ENCODE assay signal across 12 cellular contexts in genomic region chr19:45547965-45548609, GRCh38. TPM values are rescaled to one million over a fixed set of nuclear protein-coding genes. Genes with fewer than 3 reads are reported as not detected.
DNase-seq lines count a peak whose midpoint lies in the region; ATAC-seq and TF ChIP-seq lines count a peak whose summit lies in the region.
"Had no signal": no experiment of that assay in that cellular context is flagged by ENCODE, and none has a peak within 500 bp of the region (broad histone marks: within the 10 kb centered on the region; RNA-seq: fewer than 3 reads in every experiment).

No MANE protein-coding gene starts in this region.

- H3K36me3 ChIP-seq in GM23338 (ENCODE audit: insufficient read depth) (no peaks in the 10 kb centered on the region), PC-9 (ENCODE audit: low read depth) (no peaks in the 10 kb centered on the region; the same call in 1 of the 2 replicates), skeletal muscle satellite cell (ENCODE audit: insufficient read depth, low read length) (peaks cover 4% of the 10 kb centered on the region), body of pancreas (replicated peaks in 1 of 2; ENCODE audit: insufficient read depth in 1 of 2, low read depth in 2 of 2) (no peaks in the 10 kb centered on the region)
- H3K36me3 ChIP-seq: cardiac muscle cell, pancreas had no signal

- ATAC-seq in GM23338: peak; percentile 71
- no peak for ATAC-seq in body of pancreas
- no peak for ATAC-seq in GM18909 (IDR thresholded peaks at IDR 0.05; ENCODE audit: poor library complexity, unreplicated experiment)

- DNase-seq in GM23338 (ENCODE audit: low spot score) (no peak), PC-9 (peak; percentile 90 to 95), fibroblast of pulmonary artery (ENCODE audit: low read depth) (peak; percentile 49), immature natural killer cell (no peak), body of pancreas (no peak)
- DNase-seq in activated T-cell treated with anti-CD3 and anti-CD28 coated beads, Interleukin-2, amount 50 U/mL, for 1 hour: no peak
- DNase-seq: activated CD8-positive, alpha-beta memory T cell treated with anti-CD3 and anti-CD28 coated beads, Interleukin-2, amount 50 U/mL, for 48 hours; pancreas; T-helper 2 cell had no signal

- H3K27me3 Mint-ChIP-seq in GM23338 (ENCODE audit: insufficient read depth, low read depth, poor library complexity) (peaks cover 14% of the 10 kb centered on the region), immature natural killer cell (ENCODE audit: low read depth in 3 of 3) (peaks cover 0 to 2% (median 0%) of the 10 kb centered on the region in 3 donors)

- H3K36me3 Mint-ChIP-seq in GM23338 (ENCODE audit: low read depth) (peaks cover 5% of the 10 kb centered on the region), immature natural killer cell (peaks cover 0 to 7% (median 4%) of the 10 kb centered on the region in 3 donors)

- no peak overlapping the region for H3K4me3 Mint-ChIP-seq in GM23338
- no peak overlapping the region for H3K4me3 Mint-ChIP-seq in immature natural killer cell

- H3K9me3 ChIP-seq in PC-9 (ENCODE audit: insufficient read depth, low read depth) (no peaks in the 10 kb centered on the region), skeletal muscle satellite cell (replicated peaks; ENCODE audit: low read length) (no peaks in the 10 kb centered on the region), body of pancreas (no peaks in the 10 kb centered on the region)
- H3K9me3 ChIP-seq: pancreas had no signal

- BruUV-seq in PC-9 (replicated peaks; lab: Mats Ljungman, UMichigan): TSS peak; percentile 8

- H3F3A ChIP-seq in GM23338 (replicated peaks; ENCODE audit: low read depth) (no peaks in the 10 kb centered on the region), PC-9 (ENCODE audit: insufficient read depth, low read depth) (peaks cover 27% of the 10 kb centered on the region; the same call in 1 of the 2 replicates)

- CTCF ChIA-PET in PC-9 (lab: Charles Lee): interaction anchor here (0.7 kb wide), 1 partner anchor 942 kb away, joined by 6 read pairs; no protein-coding TSS in a partner anchor

- H3K27ac Mint-ChIP-seq in GM23338 (no peak overlapping the region), immature natural killer cell (no peak overlapping the region)

- H3K4me1 ChIP-seq in GM23338 (ENCODE audit: insufficient read depth) (no peaks in the 10 kb centered on the region), PC-9 (replicated peaks; ENCODE audit: insufficient read depth) (peaks cover 17% of the 10 kb centered on the region), skeletal muscle satellite cell (ENCODE audit: control insufficient read depth, insufficient read depth, low read length) (peaks cover 7% of the 10 kb centered on the region), body of pancreas (peaks cover 5% of the 10 kb centered on the region)
- H3K4me1 ChIP-seq: pancreas had no signal

- TF ChIP-seq CTCF in GM23338 (conservative IDR thresholded peaks at IDR 0.05; ENCODE audit: low read depth in 2 of 2) (no peak), PC-9 (conservative IDR thresholded peaks at IDR 0.05) (no peak), fibroblast of pulmonary artery (IDR thresholded peaks at IDR 0.05; ENCODE audit: low read length, missing control alignments) (no peak), body of pancreas (IDR thresholded peaks at IDR 0.05) (no peak)

- no peaks in the 10 kb centered on the region for H3K9me2 ChIP-seq in GM23338 (ENCODE audit: insufficient read depth)
- H3K9me2 ChIP-seq in PC-9 (ENCODE audit: insufficient read depth): no peaks in the 10 kb centered on the region

- TF ChIP-seq POLR2A in body of pancreas (IDR thresholded peaks at IDR 0.05): no peak

- H2AFZ ChIP-seq in GM23338: no peak overlapping the region
- 0 out of 2 replicates have a peak overlapping the region, but pooled peaks have one; percentile 50 for H2AFZ ChIP-seq in PC-9

- H3K79me2 ChIP-seq in GM23338 (replicated peaks; ENCODE audit: insufficient read depth) (no peaks in the 10 kb centered on the region), PC-9 (ENCODE audit: low read depth) (no peaks in the 10 kb centered on the region)

- intact Hi-C loops in PC-9 (cut with micrococcal nuclease; ENCODE audit: unreplicated experiment): loop anchor here (1.0 kb wide), 1 partner anchor 36 kb away; the partner anchor contains the start of gene OPA3
- intact Hi-C loops in body of pancreas (cut with DNase I): no loop called here

- H4K20me1 ChIP-seq in GM23338 (replicated peaks; ENCODE audit: insufficient read depth): no peaks in the 10 kb centered on the region
- no peaks in the 10 kb centered on the region for H4K20me1 ChIP-seq in PC-9 (ENCODE audit: insufficient read depth)

- H3K4me3 ChIP-seq in GM23338 (no peak overlapping the region), PC-9 (no peak overlapping the region), fibroblast of pulmonary artery (replicated peaks; ENCODE audit: low read depth, low read length) (no peak overlapping the region), skeletal muscle satellite cell (ENCODE audit: low read length) (no peak overlapping the region), body of pancreas (no peak overlapping the region)
- H3K4me3 ChIP-seq: cardiac muscle cell, pancreas had no signal

- H3K4me1 Mint-ChIP-seq in GM23338 (peaks cover 8% of the 10 kb centered on the region), immature natural killer cell (no peaks in the 10 kb centered on the region)

- H3K9ac ChIP-seq in skeletal muscle satellite cell (ENCODE audit: low read depth, low read length): no peak overlapping the region

- POLR2A ChIA-PET in PC-9 (lab: Charles Lee; ENCODE audit: unreplicated experiment): no interaction called here

- no peaks in the 10 kb centered on the region for H3K27me3 ChIP-seq in GM23338 (ENCODE audit: insufficient read depth)
- H3K27me3 ChIP-seq in PC-9 (ENCODE audit: insufficient read depth, low read depth): no peaks in the 10 kb centered on the region
- no peaks in the 10 kb centered on the region for H3K27me3 ChIP-seq in skeletal muscle satellite cell (ENCODE audit: control insufficient read depth, insufficient read depth, low read length)
- no peaks in the 10 kb centered on the region for H3K27me3 ChIP-seq in body of pancreas
- H3K27me3 ChIP-seq: cardiac muscle cell, pancreas had no signal

- H3K4me2 ChIP-seq in GM23338 (no peak overlapping the region), PC-9 (peak overlapping the region; percentile 65), skeletal muscle satellite cell (ENCODE audit: low read length) (peak overlapping the region; percentile 41)

- no peaks in the 10 kb centered on the region for H3K9me3 Mint-ChIP-seq in GM23338
- H3K9me3 Mint-ChIP-seq in immature natural killer cell: no peaks in the 10 kb centered on the region

- 90 to 91% methylated on average over 6 to 9 of the region's 9 CpGs for WGBS in body of pancreas, 2 donors

- H3K27ac ChIP-seq in GM23338 (ENCODE audit: low read depth) (no peak overlapping the region), PC-9 (peak overlapping the region; percentile 74), body of pancreas (no peak overlapping the region)
- H3K27ac ChIP-seq: cardiac muscle cell, pancreas had no signal

TF ChIP-seq in GM23338, 12 proteins besides CTCF, POLR2A, EP300 and RAD21 (continues in another document):
- TF ChIP-seq EZH2 (IDR thresholded peaks at IDR 0.05; ENCODE audit: low read depth, unreplicated experiment): no peak
- TF ChIP-seq JUNB (IDR thresholded peaks at IDR 0.05; ENCODE audit: unreplicated experiment): no peak
- TF ChIP-seq CREB1 (CRISPR knock-in tag; IDR thresholded peaks at IDR 0.05; ENCODE audit: low read depth): no peak
- TF ChIP-seq ZNF114 (CRISPR knock-in tag; IDR thresholded peaks at IDR 0.05): no peak

RNA-seq across cellular contexts. Expression of gene OPA3, which starts 36.5 kb away (rescaled TPM):
- 13.5 and 14.5 TPM in 2 replicates for total RNA-seq in GM23338 (2014; rRNA removed; shearing (Covaris generic))
- 9.1 and 11.5 TPM in 2 replicates for polyA plus RNA-seq in GM23338 (2016; fragmentation: Nextera tagmentation; extraction: Ambion mirVana)
- total RNA-seq in PC-9 (2021): 10.8 and 15.2 TPM in 2 replicates
- total RNA-seq in skeletal muscle satellite cell (2012; rRNA removed): 5.1 and 5.9 TPM in 2 replicates
- polyA plus RNA-seq in immature natural killer cell: 10 to 100 TPM in 1 of 3 donors, 1 to 10 TPM in 1, not detected in 1; 3.3 to 18.4 TPM
- 10 to 100 TPM in 1 of 2 donors, 1 to 10 TPM in 1; 4.2 to 22.7 TPM for total RNA-seq in body of pancreas

RNA-seq across cellular contexts. Expression of gene VASP, which starts 40.8 kb away (rescaled TPM):
- total RNA-seq in GM23338 (2014; rRNA removed; shearing (Covaris generic)): 146 and 147 TPM in 2 replicates
- polyA plus RNA-seq in GM23338 (2016; fragmentation: Nextera tagmentation; extraction: Ambion mirVana) (60.3 and 68.3 TPM in 2 replicates), immature natural killer cell (100 to 1,000 TPM in 1 of 3 donors, 10 to 100 TPM in 2; 91.2 to 126 (median 93.4) TPM)
- total RNA-seq in PC-9 (2021) (123 and 155 TPM in 2 replicates), body of pancreas (10 to 100 TPM; 27.0 to 29.7 TPM)
- total RNA-seq in skeletal muscle satellite cell (2012; rRNA removed): 81.9 and 97.9 TPM in 2 replicates

RNA-seq across cellular contexts. Expression of gene PPM1N, which starts 49.8 kb away (rescaled TPM):
- 9.6 and 15.2 TPM in 2 replicates for total RNA-seq in GM23338 (2014; rRNA removed; shearing (Covaris generic))
- polyA plus RNA-seq in GM23338 (2016; fragmentation: Nextera tagmentation; extraction: Ambion mirVana) (25.1 and 30.1 TPM in 2 replicates), immature natural killer cell (1 to 10 TPM; 3.9 to 5.7 (median 4.0) TPM)
- total RNA-seq in PC-9 (2021) (5.0 and 9.5 TPM in 2 replicates), body of pancreas (not detected)
- 1.3 and 1.8 TPM in 2 replicates for total RNA-seq in skeletal muscle satellite cell (2012; rRNA removed)

RNA-seq across cellular contexts. Expression of gene RTN2, which starts 51.2 kb away (rescaled TPM):
- 22.8 and 32.1 TPM in 2 replicates for total RNA-seq in GM23338 (2014; rRNA removed; shearing (Covaris generic))
- polyA plus RNA-seq in GM23338 (2016; fragmentation: Nextera tagmentation; extraction: Ambion mirVana) (7.0 and 8.6 TPM in 2 replicates), immature natural killer cell (under 1 TPM in 2 of 3 donors, not detected in 1; 0.48 to 0.80 TPM)
- total RNA-seq in PC-9 (2021) (49.6 and 50.1 TPM in 2 replicates), body of pancreas (1 to 10 TPM; 2.9 to 5.6 TPM)
- total RNA-seq in skeletal muscle satellite cell (2012; rRNA removed): 5.1 and 5.7 TPM in 2 replicates

RNA-seq across cellular contexts. Expression of gene GPR4, which starts 53.9 kb away (rescaled TPM):
- total RNA-seq in GM23338 (2014; rRNA removed; shearing (Covaris generic)): 0.14 and 0.35 TPM in 2 replicates
- polyA plus RNA-seq in GM23338 (2016; fragmentation: Nextera tagmentation; extraction: Ambion mirVana): 0.06 and 0.59 TPM in 2 replicates
- not detected in 2 replicates for total RNA-seq in PC-9 (2021)
- under 0.01 and 0.22 TPM in 2 replicates for total RNA-seq in skeletal muscle satellite cell (2012; rRNA removed)
- polyA plus RNA-seq in immature natural killer cell: not detected
- 1 to 10 TPM in 1 of 2 donors, under 1 TPM in 1; 0.99 to 1.3 TPM for total RNA-seq in body of pancreas
- total RNA-seq: cardiac muscle cell had no signal
- polyA plus RNA-seq: cardiac muscle cell had no signal

Comparison
In these comparisons a context has a peak if more than half of its experiments do, and no peak if none do; other contexts are left out.
1. DNase-seq: peak in PC-9 (2 of 2) and fibroblast of pulmonary artery (single experiment); none in GM23338 (single experiment), activated T-cell treated with anti-CD3 and anti-CD28 coated beads, Interleukin-2, amount 50 U/mL, for 1 hour (single experiment), immature natural killer cell (0 of 3) and body of pancreas (0 of 4).